Comparison of ENCODE assay signal across 35 cellular contexts in genomic region chr6:132515386-132515785, GRCh38. TPM values are rescaled to one million over a fixed set of nuclear protein-coding genes. Genes with fewer than 3 reads are reported as not detected.
"Had no signal": no experiment of that assay in that cellular context is flagged by ENCODE, and none has a peak within 500 bp of the region (broad histone marks: within the 10 kb centered on the region; RNA-seq: fewer than 3 reads in every experiment).

No MANE protein-coding gene starts in this region.

- DNase-seq: activated CD4-positive, alpha-beta T cell treated with anti-CD3 and anti-CD28 coated beads for 1 hour; activated CD4-positive, alpha-beta T cell treated with anti-CD3 and anti-CD28 coated beads, Interleukin-2, amount 50 U/mL, for 1 hour; activated CD8-positive, alpha-beta T cell treated with anti-CD3 and anti-CD28 coated beads, Interleukin-2, amount 10 ng/mL, durations not matched to agents 7 days and 5 days; activated gamma-delta T cell; activated naive CD4-positive, alpha-beta T cell treated with anti-CD3 and anti-CD28 coated beads, Interleukin-2, amount 50 U/mL, for 16 hours; activated naive CD8-positive, alpha-beta T cell treated with anti-CD3 and anti-CD28 coated beads, Interleukin-2, amount 50 U/mL, for 24 hours; anterior cingulate cortex; dermis blood vessel endothelial cell; effector memory CD4-positive, alpha-beta T cell; glutamatergic neuron; immature natural killer cell; left lung; naive thymus-derived CD4-positive, alpha-beta T cell; pancreas; right cardiac atrium; stimulated activated CD4-positive, alpha-beta T cell treated with anti-CD3 and anti-CD28 coated beads, Interleukin-2, amount 100 ng/mL, for 24 hours; stomach; WERI-Rb-1 had no signal

- H3K27me3 ChIP-seq: hepatocyte, left lung, pancreas, stomach, suprapubic skin, vagina had no signal

- H3K4me3 Mint-ChIP-seq: activated CD8-positive, alpha-beta T cell treated with anti-CD3 and anti-CD28 coated beads, Interleukin-2, amount 10 ng/mL, durations not matched to agents 7 days and 5 days; activated naive CD8-positive, alpha-beta T cell treated with anti-CD3 and anti-CD28 coated beads, Interleukin-2, amount 50 U/mL, for 24 hours; activated T-helper 1 cell treated with anti-CD3 and anti-CD28 coated beads, Interleukin-12 subunit alpha, Interleukin-12 subunit beta, Interleukin-2, Interleukin-4 antibody, amounts not matched to agents 30 ng/mL and 10 ng/mL and 1 ng/mL, durations not matched to agents 14 hours and 24 hours and 36 hours; immature natural killer cell; naive thymus-derived CD4-positive, alpha-beta T cell; stimulated activated effector memory CD8-positive, alpha-beta T cell treated with anti-CD3 and anti-CD28 coated beads, Interleukin-12 subunit alpha, Interleukin-12 subunit beta, amount 100 ng/mL, for 72 hours; T-helper 2 cell treated with Interferon-gamma antibody and Interleukin-4, amounts not matched to agents 5 μg/mL and 100 μg/mL, for 36 hours; type B pancreatic cell had no signal

- H3K9me3 ChIP-seq: left lung, pancreas, stomach, suprapubic skin, vagina had no signal

- H3K36me3 ChIP-seq: left lung, pancreas, stomach, suprapubic skin, vagina had no signal

- H3K36me3 Mint-ChIP-seq: brain, immature natural killer cell, type B pancreatic cell had no signal

- H3K4me2 ChIP-seq: hepatocyte had no signal

- H2AFZ ChIP-seq: hepatocyte had no signal

- H3K9me3 Mint-ChIP-seq: activated naive CD8-positive, alpha-beta T cell treated with anti-CD3 and anti-CD28 coated beads, Interleukin-2, amount 50 U/mL, for 24 hours; activated T-helper 1 cell treated with anti-CD3 and anti-CD28 coated beads, Interleukin-12 subunit alpha, Interleukin-12 subunit beta, Interleukin-2, Interleukin-4 antibody, amounts not matched to agents 30 ng/mL and 10 ng/mL and 1 ng/mL, durations not matched to agents 14 hours and 24 hours and 36 hours; brain; immature natural killer cell; naive thymus-derived CD4-positive, alpha-beta T cell; stimulated activated effector memory CD8-positive, alpha-beta T cell treated with anti-CD3 and anti-CD28 coated beads, Interleukin-12 subunit alpha, Interleukin-12 subunit beta, amount 100 ng/mL, for 72 hours; T-helper 2 cell treated with Interferon-gamma antibody and Interleukin-4, amounts not matched to agents 5 μg/mL and 100 μg/mL, for 36 hours; type B pancreatic cell had no signal

- H3K27ac Mint-ChIP-seq: activated CD8-positive, alpha-beta T cell treated with anti-CD3 and anti-CD28 coated beads, Interleukin-2, amount 10 ng/mL, durations not matched to agents 7 days and 5 days; activated naive CD8-positive, alpha-beta T cell treated with anti-CD3 and anti-CD28 coated beads, Interleukin-2, amount 50 U/mL, for 24 hours; activated T-helper 1 cell treated with anti-CD3 and anti-CD28 coated beads, Interleukin-12 subunit alpha, Interleukin-12 subunit beta, Interleukin-2, Interleukin-4 antibody, amounts not matched to agents 30 ng/mL and 10 ng/mL and 1 ng/mL, durations not matched to agents 14 hours and 24 hours and 36 hours; immature natural killer cell; naive thymus-derived CD4-positive, alpha-beta T cell; stimulated activated effector memory CD8-positive, alpha-beta T cell treated with anti-CD3 and anti-CD28 coated beads, Interleukin-12 subunit alpha, Interleukin-12 subunit beta, amount 100 ng/mL, for 72 hours; T-helper 2 cell treated with Interferon-gamma antibody and Interleukin-4, amounts not matched to agents 5 μg/mL and 100 μg/mL, for 36 hours; type B pancreatic cell had no signal

- H3K4me3 ChIP-seq: hepatocyte, left lung, lung, pancreas, skin epidermis, stomach, suprapubic skin, vagina had no signal

- H3K27ac ChIP-seq: hepatocyte, left lung, pancreas, skin epidermis, stomach, suprapubic skin, vagina, WERI-Rb-1 had no signal

RNA-seq across cellular contexts. Expression of gene TAAR9, which starts 22.7 kb away (rescaled TPM):
- total RNA-seq: activated CD8-positive, alpha-beta T cell treated with anti-CD3 and anti-CD28 coated beads, Interleukin-2, amount 10 ng/mL, durations not matched to agents 7 days and 5 days; activated T-helper 1 cell treated with anti-CD3 and anti-CD28 coated beads, Interleukin-12 subunit alpha, Interleukin-12 subunit beta, Interleukin-2, Interleukin-4 antibody, amounts not matched to agents 30 ng/mL and 10 ng/mL and 1 ng/mL, durations not matched to agents 14 hours and 24 hours and 36 hours; cardiac septum; dermis blood vessel endothelial cell; hepatocyte; kidney epithelial cell; left lung; lung; mesenteric fat pad; mucosa of gallbladder; naive thymus-derived CD4-positive, alpha-beta T cell; pancreas; pulmonary artery endothelial cell; right cardiac atrium; stomach; suprapubic skin; vagina had no signal
- polyA plus RNA-seq: esophagus; hepatocyte; immature natural killer cell; lung; naive thymus-derived CD4-positive, alpha-beta T cell; pancreas; right cardiac atrium; stomach had no signal

RNA-seq across cellular contexts. Expression of gene TAAR8, which starts 37.1 kb away (rescaled TPM):
- total RNA-seq: activated CD8-positive, alpha-beta T cell treated with anti-CD3 and anti-CD28 coated beads, Interleukin-2, amount 10 ng/mL, durations not matched to agents 7 days and 5 days; activated T-helper 1 cell treated with anti-CD3 and anti-CD28 coated beads, Interleukin-12 subunit alpha, Interleukin-12 subunit beta, Interleukin-2, Interleukin-4 antibody, amounts not matched to agents 30 ng/mL and 10 ng/mL and 1 ng/mL, durations not matched to agents 14 hours and 24 hours and 36 hours; cardiac septum; dermis blood vessel endothelial cell; frontal cortex; hepatocyte; kidney epithelial cell; left lung; lung; mesenteric fat pad; mucosa of gallbladder; naive thymus-derived CD4-positive, alpha-beta T cell; pancreas; pulmonary artery endothelial cell; right cardiac atrium; stomach; suprapubic skin; vagina had no signal
- polyA plus RNA-seq: esophagus; hepatocyte; immature natural killer cell; lung; naive thymus-derived CD4-positive, alpha-beta T cell; pancreas; right cardiac atrium; stomach had no signal

RNA-seq across cellular contexts. Expression of gene TAAR6, which starts 54.7 kb away (rescaled TPM):
- total RNA-seq: activated CD8-positive, alpha-beta T cell treated with anti-CD3 and anti-CD28 coated beads, Interleukin-2, amount 10 ng/mL, durations not matched to agents 7 days and 5 days; activated T-helper 1 cell treated with anti-CD3 and anti-CD28 coated beads, Interleukin-12 subunit alpha, Interleukin-12 subunit beta, Interleukin-2, Interleukin-4 antibody, amounts not matched to agents 30 ng/mL and 10 ng/mL and 1 ng/mL, durations not matched to agents 14 hours and 24 hours and 36 hours; cardiac septum; dermis blood vessel endothelial cell; frontal cortex; hepatocyte; kidney epithelial cell; left lung; lung; mesenteric fat pad; mucosa of gallbladder; naive thymus-derived CD4-positive, alpha-beta T cell; pancreas; pulmonary artery endothelial cell; right cardiac atrium; stomach; suprapubic skin; vagina had no signal
- polyA plus RNA-seq: esophagus; hepatocyte; immature natural killer cell; lung; naive thymus-derived CD4-positive, alpha-beta T cell; pancreas; right cardiac atrium; stomach had no signal
